In genomic region chr1:1407957-1408318, GRCh38 we compare ENCODE assay signal across 8 cellular contexts.
DNase-seq lines count a peak whose midpoint lies in the region; ATAC-seq and TF ChIP-seq lines count a peak whose summit lies in the region.

No MANE protein-coding gene starts in this region.

- peak overlapping the region; percentile 88 for H3K9ac ChIP-seq in BLaER1
- H3K9ac ChIP-seq in duodenal mucosa (ENCODE audit: low read depth in 1 of 2, low read length in 2 of 2), result peak overlapping the region; percentile 76 to 79

- ATAC-seq in GM18505 (IDR thresholded peaks at IDR 0.05; ENCODE audit: unreplicated experiment) (no peak), GM21515 (IDR thresholded peaks at IDR 0.05; ENCODE audit: unreplicated experiment) (no peak)

- peaks cover 10% of the 10 kb centered on the region for H3K9me3 Mint-ChIP-seq in nephron progenitor cell

- H3K9me3 ChIP-seq in BLaER1 (peaks cover 25% of the 10 kb centered on the region), duodenal mucosa (ENCODE audit: control insufficient read depth in 1 of 2, low read length in 2 of 2) (no peaks in the 10 kb centered on the region)

- peaks cover 40% of the 10 kb centered on the region for H3K36me3 Mint-ChIP-seq in nephron progenitor cell (ENCODE audit: low read depth)

- H3K4me1 ChIP-seq in BLaER1 (peaks cover 34% of the 10 kb centered on the region), duodenal mucosa (ENCODE audit: control insufficient read depth in 1 of 2, insufficient read depth in 2 of 2, low read length in 2 of 2) (peaks cover 13 to 20% of the 10 kb centered on the region in 2 donors)

- peaks cover 44% of the 10 kb centered on the region for H3K4me1 Mint-ChIP-seq in nephron progenitor cell

- H3K36me3 ChIP-seq in BLaER1 (peaks cover 69% of the 10 kb centered on the region), duodenal mucosa (ENCODE audit: control insufficient read depth in 1 of 2, insufficient read depth in 2 of 2, low read length in 2 of 2) (peaks cover 6 to 21% of the 10 kb centered on the region in 2 donors)

- H3K27me3 ChIP-seq in BLaER1 (no peaks in the 10 kb centered on the region), duodenal mucosa (ENCODE audit: control insufficient read depth in 1 of 2, insufficient read depth in 2 of 2, low read length in 2 of 2) (no peaks in the 10 kb centered on the region)

- no peak for TF ChIP-seq CTCF in LNCaP clone FGC (IDR thresholded peaks at IDR 0.05; ENCODE audit: control insufficient read depth, extremely low read depth, insufficient read depth)
- TF ChIP-seq CTCF in nephron progenitor cell (IDR thresholded peaks at IDR 0.05), result no peak

- peak overlapping the region; percentile 92 for H3K4me2 ChIP-seq in BLaER1

- H3K27me3 Mint-ChIP-seq in nephron progenitor cell (ENCODE audit: low read depth, poor library complexity), result peaks cover 6% of the 10 kb centered on the region

- peak overlapping the region; percentile 92 for H3K4me3 Mint-ChIP-seq in nephron progenitor cell

- peaks cover 59% of the 10 kb centered on the region for H4K20me1 ChIP-seq in BLaER1

- TF ChIP-seq POLR2A in GM18505 (IDR thresholded peaks at IDR 0.05; ENCODE audit: borderline replicate concordance, extremely low read depth, insufficient read depth, insufficient read length), result no peak

- peak overlapping the region; percentile 81 for H3K4me3 ChIP-seq in BLaER1
- peak overlapping the region; percentile 98 for H3K4me3 ChIP-seq in LNCaP clone FGC (ENCODE audit: low read depth, low read length)
- H3K4me3 ChIP-seq in duodenal mucosa (ENCODE audit: low read depth in 1 of 2, low read length in 2 of 2), result peak overlapping the region; percentile 78 to 91

- DNase-seq in LNCaP clone FGC (ENCODE audit: low read depth), result no peak
- no peak for DNase-seq in nephron progenitor cell
- DNase-seq in DMS53 (lab: John Stamatoyannopoulos, UW), result no peak
- DNase-seq in NCI-H2227 (lab: John Stamatoyannopoulos, UW; ENCODE audit: unreplicated experiment), result no peak

- H3K27ac Mint-ChIP-seq in nephron progenitor cell, result peak overlapping the region; percentile 59

- H3K27ac ChIP-seq in BLaER1, result peak overlapping the region; percentile 92
- H3K27ac ChIP-seq in duodenal mucosa (ENCODE audit: low read depth, low read length), result no peak overlapping the region
